ENCODE assay signal across 1 cellular context in the genomic region with DNA sequence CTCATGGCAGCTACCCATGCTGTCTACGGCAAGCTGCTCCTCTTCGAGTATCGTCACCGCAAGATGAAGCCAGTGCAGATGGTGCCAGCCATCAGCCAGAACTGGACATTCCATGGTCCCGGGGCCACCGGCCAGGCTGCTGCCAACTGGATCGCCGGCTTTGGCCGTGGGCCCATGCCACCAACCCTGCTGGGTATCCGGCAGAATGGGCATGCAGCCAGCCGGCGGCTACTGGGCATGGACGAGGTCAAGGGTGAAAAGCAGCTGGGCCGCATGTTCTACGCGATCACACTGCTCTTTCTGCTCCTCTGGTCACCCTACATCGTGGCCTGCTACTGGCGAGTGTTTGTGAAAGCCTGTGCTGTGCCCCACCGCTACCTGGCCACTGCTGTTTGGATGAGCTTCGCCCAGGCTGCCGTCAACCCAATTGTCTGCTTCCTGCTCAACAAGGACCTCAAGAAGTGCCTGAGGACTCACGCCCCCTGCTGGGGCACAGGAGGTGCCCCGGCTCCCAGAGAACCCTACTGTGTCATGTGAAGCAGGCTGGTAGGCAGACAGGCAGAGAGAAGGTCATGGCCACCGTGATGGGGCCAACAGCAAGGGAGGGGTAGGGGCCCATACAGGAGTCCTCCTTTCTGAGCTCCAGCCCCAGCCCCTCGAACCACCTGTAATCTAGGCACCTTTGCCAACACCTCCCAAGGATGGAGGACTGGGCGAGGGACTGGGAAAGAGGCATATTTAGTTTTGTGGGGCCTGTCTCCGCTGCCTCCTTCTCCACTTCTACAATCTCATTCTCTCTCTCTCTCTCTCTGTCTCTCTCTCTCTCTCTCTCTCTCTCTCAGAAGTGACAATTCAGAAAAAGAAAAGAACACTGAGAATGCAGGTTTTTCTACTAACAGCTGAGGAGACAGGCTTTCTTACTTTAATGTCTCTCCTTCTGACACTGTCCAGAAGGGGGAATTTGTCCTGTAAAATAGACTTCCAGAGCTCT.
TF ChIP-seq lines count a peak whose summit lies in the region.

No MANE protein-coding gene starts in this region.

TF ChIP-seq in GM23338, 12 proteins besides CTCF, POLR2A, EP300 and RAD21:
- TF ChIP-seq, protein P1, sequence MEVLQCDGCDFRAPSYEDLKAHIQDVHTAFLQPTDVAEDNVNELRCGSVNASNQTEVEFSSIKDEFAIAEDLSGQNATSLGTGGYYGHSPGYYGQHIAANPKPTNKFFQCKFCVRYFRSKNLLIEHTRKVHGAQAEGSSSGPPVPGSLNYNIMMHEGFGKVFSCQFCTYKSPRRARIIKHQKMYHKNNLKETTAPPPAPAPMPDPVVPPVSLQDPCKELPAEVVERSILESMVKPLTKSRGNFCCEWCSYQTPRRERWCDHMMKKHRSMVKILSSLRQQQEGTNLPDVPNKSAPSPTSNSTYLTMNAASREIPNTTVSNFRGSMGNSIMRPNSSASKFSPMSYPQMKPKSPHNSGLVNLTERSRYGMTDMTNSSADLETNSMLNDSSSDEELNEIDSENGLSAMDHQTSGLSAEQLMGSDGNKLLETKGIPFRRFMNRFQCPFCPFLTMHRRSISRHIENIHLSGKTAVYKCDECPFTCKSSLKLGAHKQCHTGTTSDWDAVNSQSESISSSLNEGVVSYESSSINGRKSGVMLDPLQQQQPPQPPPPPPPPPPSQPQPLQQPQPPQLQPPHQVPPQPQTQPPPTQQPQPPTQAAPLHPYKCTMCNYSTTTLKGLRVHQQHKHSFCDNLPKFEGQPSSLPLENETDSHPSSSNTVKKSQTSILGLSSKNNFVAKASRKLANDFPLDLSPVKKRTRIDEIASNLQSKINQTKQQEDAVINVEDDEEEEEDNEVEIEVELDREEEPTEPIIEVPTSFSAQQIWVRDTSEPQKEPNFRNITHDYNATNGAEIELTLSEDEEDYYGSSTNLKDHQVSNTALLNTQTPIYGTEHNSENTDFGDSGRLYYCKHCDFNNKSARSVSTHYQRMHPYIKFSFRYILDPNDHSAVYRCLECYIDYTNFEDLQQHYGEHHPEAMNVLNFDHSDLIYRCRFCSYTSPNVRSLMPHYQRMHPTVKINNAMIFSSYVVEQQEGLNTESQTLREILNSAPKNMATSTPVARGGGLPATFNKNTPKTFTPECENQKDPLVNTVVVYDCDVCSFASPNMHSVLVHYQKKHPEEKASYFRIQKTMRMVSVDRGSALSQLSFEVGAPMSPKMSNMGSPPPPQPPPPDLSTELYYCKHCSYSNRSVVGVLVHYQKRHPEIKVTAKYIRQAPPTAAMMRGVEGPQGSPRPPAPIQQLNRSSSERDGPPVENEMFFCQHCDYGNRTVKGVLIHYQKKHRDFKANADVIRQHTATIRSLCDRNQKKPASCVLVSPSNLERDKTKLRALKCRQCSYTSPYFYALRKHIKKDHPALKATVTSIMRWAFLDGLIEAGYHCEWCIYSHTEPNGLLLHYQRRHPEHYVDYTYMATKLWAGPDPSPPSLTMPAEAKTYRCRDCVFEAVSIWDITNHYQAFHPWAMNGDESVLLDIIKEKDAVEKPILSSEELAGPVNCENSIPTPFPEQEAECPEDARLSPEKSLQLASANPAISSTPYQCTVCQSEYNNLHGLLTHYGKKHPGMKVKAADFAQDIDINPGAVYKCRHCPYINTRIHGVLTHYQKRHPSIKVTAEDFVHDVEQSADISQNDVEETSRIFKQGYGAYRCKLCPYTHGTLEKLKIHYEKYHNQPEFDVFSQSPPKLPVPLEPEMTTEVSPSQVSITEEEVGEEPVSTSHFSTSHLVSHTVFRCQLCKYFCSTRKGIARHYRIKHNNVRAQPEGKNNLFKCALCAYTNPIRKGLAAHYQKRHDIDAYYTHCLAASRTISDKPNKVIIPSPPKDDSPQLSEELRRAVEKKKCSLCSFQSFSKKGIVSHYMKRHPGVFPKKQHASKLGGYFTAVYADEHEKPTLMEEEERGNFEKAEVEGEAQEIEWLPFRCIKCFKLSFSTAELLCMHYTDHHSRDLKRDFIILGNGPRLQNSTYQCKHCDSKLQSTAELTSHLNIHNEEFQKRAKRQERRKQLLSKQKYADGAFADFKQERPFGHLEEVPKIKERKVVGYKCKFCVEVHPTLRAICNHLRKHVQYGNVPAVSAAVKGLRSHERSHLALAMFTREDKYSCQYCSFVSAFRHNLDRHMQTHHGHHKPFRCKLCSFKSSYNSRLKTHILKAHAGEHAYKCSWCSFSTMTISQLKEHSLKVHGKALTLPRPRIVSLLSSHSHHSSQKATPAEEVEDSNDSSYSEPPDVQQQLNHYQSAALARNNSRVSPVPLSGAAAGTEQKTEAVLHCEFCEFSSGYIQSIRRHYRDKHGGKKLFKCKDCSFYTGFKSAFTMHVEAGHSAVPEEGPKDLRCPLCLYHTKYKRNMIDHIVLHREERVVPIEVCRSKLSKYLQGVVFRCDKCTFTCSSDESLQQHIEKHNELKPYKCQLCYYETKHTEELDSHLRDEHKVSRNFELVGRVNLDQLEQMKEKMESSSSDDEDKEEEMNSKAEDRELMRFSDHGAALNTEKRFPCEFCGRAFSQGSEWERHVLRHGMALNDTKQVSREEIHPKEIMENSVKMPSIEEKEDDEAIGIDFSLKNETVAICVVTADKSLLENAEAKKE (CRISPR knock-in tag; IDR thresholded peaks at IDR 0.05) = no peak
- TF ChIP-seq EZH2 (IDR thresholded peaks at IDR 0.05; ENCODE audit: low read depth, unreplicated experiment) = no peak
- no peak for TF ChIP-seq POLR2AphosphoS5 (IDR thresholded peaks at IDR 0.05; ENCODE audit: low read depth)
- no peak for TF ChIP-seq JUNB (IDR thresholded peaks at IDR 0.05; ENCODE audit: unreplicated experiment)
- TF ChIP-seq CREB1 (CRISPR knock-in tag; IDR thresholded peaks at IDR 0.05; ENCODE audit: low read depth) = no peak
- TF ChIP-seq STAT1 (IDR thresholded peaks at IDR 0.05; ENCODE audit: unreplicated experiment) = no peak
- no peak for TF ChIP-seq EZH2phosphoT487 (IDR thresholded peaks at IDR 0.05; ENCODE audit: unreplicated experiment)
- TF ChIP-seq, protein P2, sequence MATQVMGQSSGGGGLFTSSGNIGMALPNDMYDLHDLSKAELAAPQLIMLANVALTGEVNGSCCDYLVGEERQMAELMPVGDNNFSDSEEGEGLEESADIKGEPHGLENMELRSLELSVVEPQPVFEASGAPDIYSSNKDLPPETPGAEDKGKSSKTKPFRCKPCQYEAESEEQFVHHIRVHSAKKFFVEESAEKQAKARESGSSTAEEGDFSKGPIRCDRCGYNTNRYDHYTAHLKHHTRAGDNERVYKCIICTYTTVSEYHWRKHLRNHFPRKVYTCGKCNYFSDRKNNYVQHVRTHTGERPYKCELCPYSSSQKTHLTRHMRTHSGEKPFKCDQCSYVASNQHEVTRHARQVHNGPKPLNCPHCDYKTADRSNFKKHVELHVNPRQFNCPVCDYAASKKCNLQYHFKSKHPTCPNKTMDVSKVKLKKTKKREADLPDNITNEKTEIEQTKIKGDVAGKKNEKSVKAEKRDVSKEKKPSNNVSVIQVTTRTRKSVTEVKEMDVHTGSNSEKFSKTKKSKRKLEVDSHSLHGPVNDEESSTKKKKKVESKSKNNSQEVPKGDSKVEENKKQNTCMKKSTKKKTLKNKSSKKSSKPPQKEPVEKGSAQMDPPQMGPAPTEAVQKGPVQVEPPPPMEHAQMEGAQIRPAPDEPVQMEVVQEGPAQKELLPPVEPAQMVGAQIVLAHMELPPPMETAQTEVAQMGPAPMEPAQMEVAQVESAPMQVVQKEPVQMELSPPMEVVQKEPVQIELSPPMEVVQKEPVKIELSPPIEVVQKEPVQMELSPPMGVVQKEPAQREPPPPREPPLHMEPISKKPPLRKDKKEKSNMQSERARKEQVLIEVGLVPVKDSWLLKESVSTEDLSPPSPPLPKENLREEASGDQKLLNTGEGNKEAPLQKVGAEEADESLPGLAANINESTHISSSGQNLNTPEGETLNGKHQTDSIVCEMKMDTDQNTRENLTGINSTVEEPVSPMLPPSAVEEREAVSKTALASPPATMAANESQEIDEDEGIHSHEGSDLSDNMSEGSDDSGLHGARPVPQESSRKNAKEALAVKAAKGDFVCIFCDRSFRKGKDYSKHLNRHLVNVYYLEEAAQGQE (IDR thresholded peaks at IDR 0.05; ENCODE audit: unreplicated experiment) = no peak
- TF ChIP-seq NANOG (IDR thresholded peaks at IDR 0.05; ENCODE audit: borderline replicate concordance) = no peak
- TF ChIP-seq ZNF114 (CRISPR knock-in tag; IDR thresholded peaks at IDR 0.05) = no peak
- no peak for TF ChIP-seq ZNF331 (CRISPR knock-in tag; IDR thresholded peaks at IDR 0.05; ENCODE audit: low read depth)
- TF ChIP-seq, protein P3, sequence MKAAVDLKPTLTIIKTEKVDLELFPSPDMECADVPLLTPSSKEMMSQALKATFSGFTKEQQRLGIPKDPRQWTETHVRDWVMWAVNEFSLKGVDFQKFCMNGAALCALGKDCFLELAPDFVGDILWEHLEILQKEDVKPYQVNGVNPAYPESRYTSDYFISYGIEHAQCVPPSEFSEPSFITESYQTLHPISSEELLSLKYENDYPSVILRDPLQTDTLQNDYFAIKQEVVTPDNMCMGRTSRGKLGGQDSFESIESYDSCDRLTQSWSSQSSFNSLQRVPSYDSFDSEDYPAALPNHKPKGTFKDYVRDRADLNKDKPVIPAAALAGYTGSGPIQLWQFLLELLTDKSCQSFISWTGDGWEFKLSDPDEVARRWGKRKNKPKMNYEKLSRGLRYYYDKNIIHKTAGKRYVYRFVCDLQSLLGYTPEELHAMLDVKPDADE (IDR thresholded peaks at IDR 0.05) = no peak
